Comparison of ENCODE assay signal across 1 cellular context in genomic region chr17:4948997-4949320, GRCh38.
TF ChIP-seq lines count a peak whose summit lies in the region.

No MANE protein-coding gene starts in this region.

TF ChIP-seq in neural cell, 6 proteins besides CTCF, POLR2A, EP300 and RAD21:
- TF ChIP-seq POLR2AphosphoS5 (IDR thresholded peaks at IDR 0.05): no peak
- no peak for TF ChIP-seq TAF1 (IDR thresholded peaks at IDR 0.05; ENCODE audit: low read depth)
- TF ChIP-seq, protein P1, sequence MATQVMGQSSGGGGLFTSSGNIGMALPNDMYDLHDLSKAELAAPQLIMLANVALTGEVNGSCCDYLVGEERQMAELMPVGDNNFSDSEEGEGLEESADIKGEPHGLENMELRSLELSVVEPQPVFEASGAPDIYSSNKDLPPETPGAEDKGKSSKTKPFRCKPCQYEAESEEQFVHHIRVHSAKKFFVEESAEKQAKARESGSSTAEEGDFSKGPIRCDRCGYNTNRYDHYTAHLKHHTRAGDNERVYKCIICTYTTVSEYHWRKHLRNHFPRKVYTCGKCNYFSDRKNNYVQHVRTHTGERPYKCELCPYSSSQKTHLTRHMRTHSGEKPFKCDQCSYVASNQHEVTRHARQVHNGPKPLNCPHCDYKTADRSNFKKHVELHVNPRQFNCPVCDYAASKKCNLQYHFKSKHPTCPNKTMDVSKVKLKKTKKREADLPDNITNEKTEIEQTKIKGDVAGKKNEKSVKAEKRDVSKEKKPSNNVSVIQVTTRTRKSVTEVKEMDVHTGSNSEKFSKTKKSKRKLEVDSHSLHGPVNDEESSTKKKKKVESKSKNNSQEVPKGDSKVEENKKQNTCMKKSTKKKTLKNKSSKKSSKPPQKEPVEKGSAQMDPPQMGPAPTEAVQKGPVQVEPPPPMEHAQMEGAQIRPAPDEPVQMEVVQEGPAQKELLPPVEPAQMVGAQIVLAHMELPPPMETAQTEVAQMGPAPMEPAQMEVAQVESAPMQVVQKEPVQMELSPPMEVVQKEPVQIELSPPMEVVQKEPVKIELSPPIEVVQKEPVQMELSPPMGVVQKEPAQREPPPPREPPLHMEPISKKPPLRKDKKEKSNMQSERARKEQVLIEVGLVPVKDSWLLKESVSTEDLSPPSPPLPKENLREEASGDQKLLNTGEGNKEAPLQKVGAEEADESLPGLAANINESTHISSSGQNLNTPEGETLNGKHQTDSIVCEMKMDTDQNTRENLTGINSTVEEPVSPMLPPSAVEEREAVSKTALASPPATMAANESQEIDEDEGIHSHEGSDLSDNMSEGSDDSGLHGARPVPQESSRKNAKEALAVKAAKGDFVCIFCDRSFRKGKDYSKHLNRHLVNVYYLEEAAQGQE (IDR thresholded peaks at IDR 0.05; ENCODE audit: borderline replicate concordance): no peak
- TF ChIP-seq MXI1 (conservative IDR thresholded peaks at IDR 0.05; ENCODE audit: poor library complexity, severe bottlenecking): no peak
